In genomic region chr3:167380004-167380689, GRCh38 we compare ENCODE assay signal across 8 cellular contexts. TPM values are rescaled to one million over a fixed set of nuclear protein-coding genes. Genes with fewer than 3 reads are reported as not detected.
DNase-seq lines count a peak whose midpoint lies in the region; ATAC-seq and TF ChIP-seq lines count a peak whose summit lies in the region.

TSS of gene ZBBX (minus strand) at chr3:167380297. CDS start at chr3:167372901, 7,396 bp downstream.

- H3K4me1 ChIP-seq in heart left ventricle (peaks cover 0 to 9% (median 1%) of the 10 kb centered on the region in 12 donors), upper lobe of left lung (peaks cover 0 to 7% (median 5%) of the 10 kb centered on the region in 4 donors)

- peak within 1 kb of the TSS in 11 of 12 donors; percentile 18 to 59 (median 47) for H3K4me3 ChIP-seq in heart left ventricle
- H3K4me3 ChIP-seq in upper lobe of left lung, result peak within 1 kb of the TSS in 3 of 4 donors; percentile 35 to 42 (median 38)

- intact Hi-C loops in heart left ventricle (cut with DNase I), result loop anchor here in 3 of 10 donors (5.0 to 10.0 kb wide), 3 partner anchors 302 to 505 kb away; no protein-coding TSS in a partner anchor
- intact Hi-C loops in posterior cingulate gyrus (cut with DNase I), result loop anchor here (1.0 to 5.0 kb wide), 2 partner anchors 302 to 502 kb away; no protein-coding TSS in a partner anchor

- peaks cover 4% of the 10 kb centered on the region for H3K4me1 Mint-ChIP-seq in activated naive CD8-positive, alpha-beta T cell treated with anti-CD3 and anti-CD28 coated beads for 36 hours

- CTCF ChIA-PET in GM10248 (lab: Yijun Ruan, JAX), result interaction anchor here (0.8 to 5.6 kb wide), 45 partner anchors 8 to 1326 kb away, joined by 3 to 68 read pairs (median 5); no protein-coding TSS in a partner anchor

- no peaks in the 10 kb centered on the region for H3K36me3 Mint-ChIP-seq in activated naive CD8-positive, alpha-beta T cell treated with anti-CD3 and anti-CD28 coated beads for 36 hours

- TF ChIP-seq POLR2A in heart left ventricle (IDR thresholded peaks at IDR 0.05) (no peak), upper lobe of left lung (IDR thresholded peaks at IDR 0.05) (no peak)

- ATAC-seq in HG02642 (IDR thresholded peaks at IDR 0.05; ENCODE audit: poor library complexity, unreplicated experiment) (peak; percentile 100), heart left ventricle (peak; percentile 78 to 98 (median 92)), upper lobe of left lung (ENCODE audit: low FRiP score in 2 of 2) (peak; percentile 82 to 97)

- POLR2A ChIA-PET in GM10248 (lab: Yijun Ruan, JAX), result no interaction called here

- no peak within 1 kb of the TSS for H3K27ac ChIP-seq in heart left ventricle
- no peak within 1 kb of the TSS for H3K27ac ChIP-seq in upper lobe of left lung

- no peaks in the 10 kb centered on the region for H3K36me3 ChIP-seq in heart left ventricle
- H3K36me3 ChIP-seq in upper lobe of left lung, result no peaks in the 10 kb centered on the region

- TF ChIP-seq CTCF in GM10248 (IDR thresholded peaks at IDR 0.05; ENCODE audit: control extremely low read depth, extremely low read depth, low read depth, missing control alignments) (peak; percentile 97), heart left ventricle (IDR thresholded peaks at IDR 0.05) (peak; percentile 68 to 92 (median 79)), upper lobe of left lung (IDR thresholded peaks at IDR 0.05) (peak; percentile 59 to 87 (median 73))

- H3K27ac Mint-ChIP-seq in activated naive CD8-positive, alpha-beta T cell treated with anti-CD3 and anti-CD28 coated beads for 36 hours, result no peak within 1 kb of the TSS

- peaks cover 13% of the 10 kb centered on the region for H3K27me3 Mint-ChIP-seq in activated naive CD8-positive, alpha-beta T cell treated with anti-CD3 and anti-CD28 coated beads for 36 hours

- WGBS in heart left ventricle, 4 donors, result 2 to 4% (median 2%) methylated on average over 19 to 28 of the region's 28 CpGs
- 1 to 5% methylated on average over 14 to 28 of the region's 28 CpGs for WGBS in upper lobe of left lung, 2 donors

- no peaks in the 10 kb centered on the region for H3K9me3 Mint-ChIP-seq in activated naive CD8-positive, alpha-beta T cell treated with anti-CD3 and anti-CD28 coated beads for 36 hours

- DNase-seq in GM10248 (ENCODE audit: extremely low spot score) (peak; percentile 78), NCI-H1105 (lab: John Stamatoyannopoulos, UW) (peak; percentile 90), SKM-1 treated with dmso at 0.1 percent for 144 hours (lab: John Stamatoyannopoulos, UW; ENCODE audit: unreplicated experiment) (peak; percentile 76), heart left ventricle (peak; percentile 66 to 88 (median 71)), posterior cingulate gyrus (peak; percentile 84 to 98 (median 92)), upper lobe of left lung (peak; percentile 87)
- DNase-seq in activated naive CD8-positive, alpha-beta T cell treated with anti-CD3 and anti-CD28 coated beads for 36 hours, result peak; percentile 84

- TF ChIP-seq EP300 in upper lobe of left lung (IDR thresholded peaks at IDR 0.05), result no peak

- peak within 1 kb of the TSS; percentile 82 for H3K4me3 Mint-ChIP-seq in activated naive CD8-positive, alpha-beta T cell treated with anti-CD3 and anti-CD28 coated beads for 36 hours

- no peaks in the 10 kb centered on the region for H3K9me3 ChIP-seq in heart left ventricle
- H3K9me3 ChIP-seq in upper lobe of left lung, result no peaks in the 10 kb centered on the region

- H3K27me3 ChIP-seq in heart left ventricle, result peaks cover 0 to 7% (median 0%) of the 10 kb centered on the region in 9 donors
- no peaks in the 10 kb centered on the region for H3K27me3 ChIP-seq in upper lobe of left lung

RNA-seq across cellular contexts. Expression of gene ZBBX, which starts in this region (rescaled TPM):
- not detected for total RNA-seq in activated naive CD8-positive, alpha-beta T cell treated with anti-CD3 and anti-CD28 coated beads for 36 hours
- total RNA-seq in heart left ventricle (under 1 TPM in 1 of 9 donors, not detected in 8; 0.42 TPM), upper lobe of left lung (10 to 100 TPM in 2 of 6 donors, 1 to 10 TPM in 3, under 1 TPM in 1; 0.31 to 81.3 (median 7.4) TPM)
- not detected for polyA plus RNA-seq in heart left ventricle

Comparison
In these comparisons a context has a peak if more than half of its experiments do, and no peak if none do; other contexts are left out.
1. Peak in DNase-seq in activated naive CD8-positive, alpha-beta T cell treated with anti-CD3 and anti-CD28 coated beads for 36 hours; RNA of the gene not detected or under 1 TPM.
2. Peak in DNase-seq, ATAC-seq and H3K4me3 ChIP-seq in heart left ventricle; RNA of the gene not detected or under 1 TPM.